ENCODE assay signal across 13 cellular contexts in the genomic region with DNA sequence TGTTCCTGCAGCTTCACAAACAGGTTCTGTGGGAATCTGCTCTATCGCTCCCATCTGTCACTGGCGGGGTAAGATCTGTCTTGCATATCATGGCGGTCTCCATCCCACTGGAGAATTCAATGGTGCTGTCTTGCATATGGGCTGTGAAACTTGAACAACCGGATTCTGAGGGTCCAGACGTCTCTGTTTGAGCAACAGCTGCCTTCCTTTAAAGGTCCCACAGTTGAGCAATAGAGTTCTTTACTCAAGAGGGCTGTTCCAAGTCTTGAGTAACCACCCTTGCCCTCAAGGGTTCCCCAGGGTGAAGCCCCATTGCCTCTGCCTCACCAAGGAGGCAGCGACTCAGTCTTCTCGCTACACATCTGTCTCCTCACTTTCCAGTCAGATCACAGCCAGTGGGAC. TPM values are rescaled to one million over a fixed set of nuclear protein-coding genes. Genes with fewer than 3 reads are reported as not detected.
DNase-seq lines count a peak whose midpoint lies in the region; ATAC-seq and TF ChIP-seq lines count a peak whose summit lies in the region.
"Had no signal": no experiment of that assay in that cellular context is flagged by ENCODE, and none has a peak within 500 bp of the region (broad histone marks: within the 10 kb centered on the region; RNA-seq: fewer than 3 reads in every experiment).

No MANE protein-coding gene starts in this region.

- no peak for ATAC-seq in HG02884 (IDR thresholded peaks at IDR 0.05; ENCODE audit: unreplicated experiment)

- H3K27ac Mint-ChIP-seq in progenitor cell of endocrine pancreas: peak overlapping the region; percentile 64

- H3K27me3 Mint-ChIP-seq in progenitor cell of endocrine pancreas: no peaks in the 10 kb centered on the region

- no peak overlapping the region for H3K4me3 Mint-ChIP-seq in progenitor cell of endocrine pancreas (ENCODE audit: low read depth)
- H3K4me3 Mint-ChIP-seq: neural crest cell had no signal

- H3K4me1 Mint-ChIP-seq in progenitor cell of endocrine pancreas (ENCODE audit: low read depth): peaks cover 65% of the 10 kb centered on the region

- DNase-seq in EH (ENCODE audit: low read depth) (peak; percentile 19), NCI-H226 (peak; percentile 28), fibroblast of mammary gland (ENCODE audit: low read depth) (peak; percentile 81), progenitor cell of endocrine pancreas (ENCODE audit: low spot score, unreplicated experiment) (no peak), activated T-cell treated with anti-CD3 and anti-CD28 coated beads for 4 hours (no peak), ecto neural progenitor cell (ENCODE audit: low spot score) (no peak), NCI-H1092 (lab: John Stamatoyannopoulos, UW) (no peak)
- DNase-seq: cortex of kidney, MG63, testis, WERI-Rb-1 had no signal

- TF ChIP-seq CTCF in fibroblast of mammary gland (conservative IDR thresholded peaks at IDR 0.05; ENCODE audit: control insufficient read depth, insufficient read depth, low read depth, low read length) (no peak), progenitor cell of endocrine pancreas (IDR thresholded peaks at IDR 0.05; ENCODE audit: unreplicated experiment) (no peak)

- H3K4me3 ChIP-seq in fibroblast of mammary gland (ENCODE audit: control insufficient read depth, low read depth, low read length): no peak overlapping the region
- H3K4me3 ChIP-seq: MG63, testis had no signal

- H3K9me3 Mint-ChIP-seq in progenitor cell of endocrine pancreas (ENCODE audit: low read depth): peaks cover 4% of the 10 kb centered on the region
- H3K9me3 Mint-ChIP-seq: neural crest cell had no signal

- peaks cover 8% of the 10 kb centered on the region for H3K36me3 Mint-ChIP-seq in progenitor cell of endocrine pancreas (ENCODE audit: insufficient read depth)

RNA-seq across cellular contexts. Expression of gene ZFHX3, which starts 50.8 kb away (rescaled TPM):
- total RNA-seq in progenitor cell of endocrine pancreas: 48.9 and 54.0 TPM in 2 replicates

Comparison
In these comparisons a context has a peak if more than half of its experiments do, and no peak if none do; other contexts are left out.
1. DNase-seq: peak in EH (single experiment), NCI-H226 (single experiment) and fibroblast of mammary gland (single experiment); none in progenitor cell of endocrine pancreas (single experiment), activated T-cell treated with anti-CD3 and anti-CD28 coated beads for 4 hours (single experiment), ecto neural progenitor cell (single experiment) and NCI-H1092 (single experiment).